ENCODE assay signal across 18 cellular contexts in the genomic region with DNA sequence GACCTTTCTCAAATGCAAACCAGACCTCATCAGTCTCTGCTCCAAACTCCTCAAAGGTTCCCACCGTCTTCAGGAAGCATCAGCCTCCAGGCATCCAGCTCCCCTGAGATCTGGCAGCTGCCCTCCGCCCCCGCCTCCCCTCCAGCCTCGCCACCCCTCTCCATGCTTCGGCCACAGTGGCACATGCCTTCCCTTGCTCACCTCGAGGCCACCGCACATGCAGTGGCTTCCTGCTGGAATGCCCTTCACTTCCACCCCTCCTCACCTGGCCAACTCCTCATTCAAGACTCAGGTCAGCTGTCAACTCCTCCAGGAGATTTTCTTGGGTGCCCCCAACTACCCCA. TPM values are rescaled to one million over a fixed set of nuclear protein-coding genes. Genes with fewer than 3 reads are reported as not detected.
"Had no signal": no experiment of that assay in that cellular context is flagged by ENCODE, and none has a peak within 500 bp of the region (broad histone marks: within the 10 kb centered on the region; RNA-seq: fewer than 3 reads in every experiment).

No MANE protein-coding gene starts in this region.

- H3K4me1 ChIP-seq: pancreas had no signal

- H3K36me3 Mint-ChIP-seq: natural killer cell; stimulated activated memory B cell treated with anti-CD40 and anti-IgM and Interleukin-4, amounts not matched to agents 10 μg/mL and 1 μg/mL and 100 μg/mL, for 72 hours had no signal

- H3K4me1 Mint-ChIP-seq: activated naive CD8-positive, alpha-beta T cell treated with anti-CD3 and anti-CD28 coated beads, Interleukin-2, amount 50 U/mL, for 24 hours; natural killer cell; stimulated activated memory B cell treated with anti-CD40 and anti-IgM and Interleukin-4, amounts not matched to agents 10 μg/mL and 1 μg/mL and 100 μg/mL, for 72 hours had no signal

- H3K9me3 ChIP-seq: pancreas had no signal

- H3K27ac Mint-ChIP-seq: activated naive CD8-positive, alpha-beta T cell treated with anti-CD3 and anti-CD28 coated beads, Interleukin-2, amount 50 U/mL, for 24 hours; effector memory CD8-positive, alpha-beta T cell; natural killer cell; stimulated activated memory B cell treated with anti-CD40 and anti-IgM and Interleukin-4, amounts not matched to agents 10 μg/mL and 1 μg/mL and 100 μg/mL, for 72 hours; T-helper 2 cell treated with Interferon-gamma antibody and Interleukin-4, amounts not matched to agents 5 μg/mL and 100 μg/mL, for 36 hours had no signal

- FAIRE-seq: astrocyte, pancreas, small intestine had no signal

- H3K27me3 ChIP-seq: pancreas had no signal

- DNase-seq: activated CD4-positive, alpha-beta T cell treated with anti-CD3 and anti-CD28 coated beads for 1 hour; activated CD4-positive, alpha-beta T cell treated with anti-CD3 and anti-CD28 coated beads, Interleukin-2, amount 50 U/mL, for 48 hours; activated naive CD4-positive, alpha-beta T cell treated with Interleukin-2 at 50 U/mL for 16 hours; activated naive CD8-positive, alpha-beta T cell treated with anti-CD3 and anti-CD28 coated beads, Interleukin-2, amount 50 U/mL, for 24 hours; activated T-cell treated with anti-CD3 and anti-CD28 coated beads, Interleukin-2, amount 50 U/mL, for 48 hours; central memory CD4-positive, alpha-beta T cell; effector memory CD8-positive, alpha-beta T cell; left colon; mammary epithelial cell; mucosa of descending colon; natural killer cell; pancreas; small intestine had no signal

- H3K27ac ChIP-seq: pancreas had no signal

- H3K4me3 Mint-ChIP-seq: activated naive CD8-positive, alpha-beta T cell treated with anti-CD3 and anti-CD28 coated beads, Interleukin-2, amount 50 U/mL, for 24 hours; effector memory CD8-positive, alpha-beta T cell; natural killer cell; stimulated activated memory B cell treated with anti-CD40 and anti-IgM and Interleukin-4, amounts not matched to agents 10 μg/mL and 1 μg/mL and 100 μg/mL, for 72 hours; T-helper 2 cell treated with Interferon-gamma antibody and Interleukin-4, amounts not matched to agents 5 μg/mL and 100 μg/mL, for 36 hours had no signal

- H3K36me3 ChIP-seq: pancreas had no signal

- H3K4me3 ChIP-seq: mucosa of descending colon, pancreas had no signal

RNA-seq across cellular contexts. Expression of gene KIAA1755, which starts 13.4 kb away (rescaled TPM):
- total RNA-seq: natural killer cell had no signal

RNA-seq across cellular contexts. Expression of gene BPI, which starts 56.8 kb away (rescaled TPM):
- total RNA-seq: astrocyte, epithelial cell of proximal tubule, left colon, mammary epithelial cell, ureter had no signal
